Comparison of ENCODE assay signal across 8 cellular contexts in the genomic region with DNA sequence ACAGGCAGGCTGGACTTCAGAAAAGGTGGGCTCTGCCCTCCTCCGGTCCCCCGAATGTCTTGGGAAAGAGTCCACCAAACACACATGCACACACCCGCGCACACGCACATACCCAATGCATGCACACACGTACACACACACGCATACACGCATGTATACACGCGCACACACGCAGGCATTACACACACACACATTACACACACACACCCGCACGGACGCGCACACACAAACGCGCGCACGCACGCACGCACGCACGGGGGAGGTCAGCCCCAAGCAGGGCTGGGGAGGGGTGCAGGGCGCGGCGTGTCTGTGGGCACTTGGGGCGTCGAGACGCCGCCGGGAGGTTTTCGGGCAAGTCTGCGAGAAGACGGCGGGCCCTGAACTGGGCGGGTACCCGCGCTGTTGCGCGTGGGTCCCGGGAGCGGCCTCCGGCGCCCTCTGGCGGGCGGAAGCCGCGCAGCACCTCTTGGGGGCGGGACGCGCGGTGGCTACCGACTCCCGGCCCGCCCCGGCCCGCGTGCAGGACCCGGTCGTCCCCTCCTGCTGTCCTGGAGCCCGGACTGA. TPM values are rescaled to one million over a fixed set of nuclear protein-coding genes. Genes with fewer than 3 reads are reported as not detected.
DNase-seq lines count a peak whose midpoint lies in the region; TF ChIP-seq lines count a peak whose summit lies in the region.

No MANE protein-coding gene starts in this region.

- H3K4me3 ChIP-seq in HL-60 (replicated peaks; ENCODE audit: insufficient read depth, low read length), result peak overlapping the region; percentile 40

- peak; percentile 56 for DNase-seq in GDM1 (lab: John Stamatoyannopoulos, UW)
- DNase-seq in HL-60 (ENCODE audit: low read depth in 1 of 2, low spot score in 1 of 2), result peak; percentile 66 to 72
- peak; percentile 60 for DNase-seq in SK-MEL-5 (ENCODE audit: low read depth, low spot score)
- peak; percentile 85 for DNase-seq in activated naive CD4-positive, alpha-beta T cell treated with Interleukin-2 at 50 U/mL for 16 hours
- DNase-seq in germinal center (ENCODE audit: low spot score), result peak; percentile 89
- peak in 48 of 56 donors; percentile 9 to 85 (median 58) for DNase-seq in nucleus accumbens (lab: John Stamatoyannopoulos, UW)
- peak; percentile 70 for DNase-seq in superior temporal gyrus (ENCODE audit: extremely low spot score)
- DNase-seq in NCI-H2029 (lab: John Stamatoyannopoulos, UW), result no peak

- in situ Hi-C loops in SK-MEL-5 (cut with HindIII; ENCODE audit: low pct_unique_long_range_greater_than_20kb, low sequenced_read_pairs), result no loop called here

- TF ChIP-seq CTCF in HL-60 (IDR thresholded peaks at IDR 0.05; ENCODE audit: insufficient read depth, low read length), result peak; percentile 72

- H3K27me3 ChIP-seq in HL-60 (ENCODE audit: insufficient read depth, poor library complexity, severe bottlenecking), result peaks cover 3% of the 10 kb centered on the region

- H3K27ac ChIP-seq in HL-60 (replicated peaks), result no peak overlapping the region

RNA-seq across cellular contexts. Expression of gene SEPTIN5, which starts 3.5 kb away (rescaled TPM):
- total RNA-seq in SK-MEL-5 (2014; rRNA removed; shearing (Covaris generic)), result 13.8 and 16.3 TPM in 2 replicates
- polyA plus RNA-seq in SK-MEL-5 (2015; cell fraction: cytosol; rRNA removed), result 22.5 and 23.6 TPM in 2 replicates
- polyA plus RNA-seq in SK-MEL-5 (2015; cell fraction: nucleus; rRNA removed), result 51.0 and 81.0 TPM in 2 replicates

RNA-seq across cellular contexts. Expression of gene GP1BB, which starts 5.6 kb away (rescaled TPM):
- total RNA-seq in SK-MEL-5 (2014; rRNA removed; shearing (Covaris generic)), result 1.5 and 1.6 TPM in 2 replicates
- 2.4 and 3.1 TPM in 2 replicates for polyA plus RNA-seq in SK-MEL-5 (2015; cell fraction: cytosol; rRNA removed)
- 8.7 and 16.5 TPM in 2 replicates for polyA plus RNA-seq in SK-MEL-5 (2015; cell fraction: nucleus; rRNA removed)

RNA-seq across cellular contexts. Expression of gene TBX1, which starts 42.8 kb away (rescaled TPM):
- 0.08 TPM in 1 of 2 replicates, not detected in the other for total RNA-seq in SK-MEL-5 (2014; rRNA removed; shearing (Covaris generic))
- 0.05 TPM in 1 of 2 replicates, not detected in the other for polyA plus RNA-seq in SK-MEL-5 (2015; cell fraction: cytosol; rRNA removed)
- not detected in 2 replicates for polyA plus RNA-seq in SK-MEL-5 (2015; cell fraction: nucleus; rRNA removed)
